32 cellular contexts compared by ENCODE assay signal in genomic region chr17:81148571-81148970, GRCh38. TPM values are rescaled to one million over a fixed set of nuclear protein-coding genes. Genes with fewer than 3 reads are reported as not detected.
"Had no signal": no experiment of that assay in that cellular context is flagged by ENCODE, and none has a peak within 500 bp of the region (broad histone marks: within the 10 kb centered on the region; RNA-seq: fewer than 3 reads in every experiment).

No MANE protein-coding gene starts in this region.

- H3K36me3 Mint-ChIP-seq: activated naive CD8-positive, alpha-beta T cell; natural killer cell had no signal

- H3K27me3 ChIP-seq: brain microvascular endothelial cell, left lung, ovary had no signal

- ATAC-seq: activated T-helper 17 cell treated with anti-CD3 and anti-CD28 coated beads, Interleukin-2, amount 50 U/mL, for 72 hours; effector memory CD8-positive, alpha-beta T cell; gastrocnemius medialis; left lung; T-helper 17 cell had no signal

- H3K4me3 Mint-ChIP-seq: activated CD4-positive, alpha-beta memory T cell treated with anti-CD3 and anti-CD28 coated beads, Interleukin-2, amount 10 ng/mL, durations not matched to agents 7 days and 5 days; activated CD4-positive, alpha-beta T cell treated with anti-CD3 and anti-CD28 coated beads, Interleukin-2, amount 10 ng/mL, durations not matched to agents 7 days and 5 days; activated naive CD8-positive, alpha-beta T cell; activated T-cell treated with anti-CD3 and anti-CD28 coated beads, Interleukin-2, amount 50 U/mL, for 24 hours; activated T-helper 17 cell treated with anti-CD3 and anti-CD28 coated beads, Interleukin-2, amount 50 U/mL, for 72 hours; effector memory CD8-positive, alpha-beta T cell; natural killer cell; T-helper 17 cell had no signal

- H3K4me3 ChIP-seq: coronary artery, gastrocnemius medialis, lung, ovary, sigmoid colon, suprapubic skin, tibial artery had no signal

- H3K9me3 Mint-ChIP-seq: activated CD4-positive, alpha-beta memory T cell treated with anti-CD3 and anti-CD28 coated beads, Interleukin-2, amount 10 ng/mL, durations not matched to agents 7 days and 5 days; activated CD4-positive, alpha-beta T cell treated with anti-CD3 and anti-CD28 coated beads, Interleukin-2, amount 10 ng/mL, durations not matched to agents 7 days and 5 days; activated T-cell treated with anti-CD3 and anti-CD28 coated beads, Interleukin-2, amount 50 U/mL, for 24 hours; activated T-helper 17 cell treated with anti-CD3 and anti-CD28 coated beads, Interleukin-2, amount 50 U/mL, for 72 hours; effector memory CD8-positive, alpha-beta T cell; natural killer cell had no signal

- H3K4me1 ChIP-seq: gastrocnemius medialis, sigmoid colon, tibial artery had no signal

- H3K36me3 ChIP-seq: brain microvascular endothelial cell, gastrocnemius medialis, left lung, ovary, sigmoid colon, suprapubic skin, tibial artery had no signal

- H3K27ac ChIP-seq: brain microvascular endothelial cell, coronary artery, gastrocnemius medialis, ovary, sigmoid colon, suprapubic skin, tibial artery had no signal

- DNase-seq: activated CD4-positive, alpha-beta memory T cell treated with anti-CD3 and anti-CD28 coated beads, Interleukin-2, amount 10 ng/mL, durations not matched to agents 7 days and 5 days; activated CD4-positive, alpha-beta T cell treated with anti-CD3 and anti-CD28 coated beads, Interleukin-2, amount 10 ng/mL, durations not matched to agents 7 days and 5 days; activated CD4-positive, CD25-positive, alpha-beta regulatory T cell treated with anti-CD3 and anti-CD28 coated beads, Interleukin-2, amount 50 U/mL, for 72 hours; activated CD8-positive, alpha-beta memory T cell treated with anti-CD3 and anti-CD28 coated beads, Interleukin-2, amount 50 U/mL, for 48 hours; activated T-cell treated with anti-CD3 and anti-CD28 coated beads, Interleukin-2, amount 50 U/mL, for 24 hours; brain microvascular endothelial cell; effector memory CD8-positive, alpha-beta T cell; erythroblast; gastrocnemius medialis; glutamatergic neuron; left lung; mesendoderm; natural killer cell; ovary; sigmoid colon; small intestine; stimulated activated CD4-positive, alpha-beta T cell treated with anti-CD3 and anti-CD28 coated beads, Interleukin-1b, Interleukin-23, amount 100 ng/mL, for 48 hours; stimulated activated naive CD4-positive, alpha-beta T cell; T-helper 17 cell; tibial artery had no signal

- H3K27ac Mint-ChIP-seq: activated CD4-positive, alpha-beta memory T cell treated with anti-CD3 and anti-CD28 coated beads, Interleukin-2, amount 10 ng/mL, durations not matched to agents 7 days and 5 days; activated CD4-positive, alpha-beta T cell treated with anti-CD3 and anti-CD28 coated beads, Interleukin-2, amount 10 ng/mL, durations not matched to agents 7 days and 5 days; activated naive CD8-positive, alpha-beta T cell; activated T-cell treated with anti-CD3 and anti-CD28 coated beads, Interleukin-2, amount 50 U/mL, for 24 hours; activated T-helper 17 cell treated with anti-CD3 and anti-CD28 coated beads, Interleukin-2, amount 50 U/mL, for 72 hours; effector memory CD8-positive, alpha-beta T cell; natural killer cell; T-helper 17 cell had no signal

- H3K9me3 ChIP-seq: gastrocnemius medialis, left lung, ovary, sigmoid colon, suprapubic skin, tibial artery had no signal

- H3K4me1 Mint-ChIP-seq: activated CD4-positive, alpha-beta T cell treated with anti-CD3 and anti-CD28 coated beads, Interleukin-2, amount 10 ng/mL, durations not matched to agents 7 days and 5 days; activated T-helper 17 cell treated with anti-CD3 and anti-CD28 coated beads, Interleukin-2, amount 50 U/mL, for 72 hours had no signal

- H3K27me3 Mint-ChIP-seq: activated naive CD8-positive, alpha-beta T cell; progenitor cell of endocrine pancreas had no signal

RNA-seq across cellular contexts. Expression of gene PVALEF, which starts 16.7 kb away (rescaled TPM):
- total RNA-seq: activated CD4-positive, alpha-beta memory T cell treated with anti-CD3 and anti-CD28 coated beads, Interleukin-2, amount 10 ng/mL, durations not matched to agents 7 days and 5 days; activated CD4-positive, alpha-beta T cell treated with anti-CD3 and anti-CD28 coated beads, Interleukin-2, amount 10 ng/mL, durations not matched to agents 7 days and 5 days; activated T-helper 17 cell treated with anti-CD3 and anti-CD28 coated beads, Interleukin-2, amount 50 U/mL, for 72 hours; astrocyte; cardiac septum; cerebellum; gastrocnemius medialis; left lung; lung; mononuclear cell; natural killer cell; ovary; progenitor cell of endocrine pancreas; renal cortical epithelial cell; sigmoid colon; suprapubic skin; T-helper 17 cell; ureter had no signal
- polyA plus RNA-seq: lung, ovary, sigmoid colon, small intestine had no signal
